In the genomic region with DNA sequence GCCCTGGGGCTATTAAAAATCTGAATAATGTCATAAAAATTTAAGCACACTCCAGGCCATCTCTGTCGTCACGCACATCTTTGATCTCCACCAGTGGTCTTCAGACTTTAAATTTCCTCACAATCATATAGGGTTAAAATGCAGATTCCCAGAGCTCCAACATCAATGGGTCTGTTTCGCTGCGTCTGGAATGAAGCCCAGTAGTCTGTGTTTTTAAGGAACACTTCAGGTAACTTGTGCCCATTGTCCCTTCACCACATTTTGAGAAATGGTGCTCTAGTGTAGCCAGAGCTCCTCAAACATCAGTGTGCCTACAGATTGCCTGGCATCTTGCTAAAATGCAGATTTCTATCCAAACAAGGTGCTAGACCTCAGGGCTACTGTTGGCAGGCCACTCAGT, we compare ENCODE assay signal across 21 cellular contexts. TPM values are rescaled to one million over a fixed set of nuclear protein-coding genes. Genes with fewer than 3 reads are reported as not detected.
DNase-seq lines count a peak whose midpoint lies in the region; ATAC-seq and TF ChIP-seq lines count a peak whose summit lies in the region.
"Had no signal": no experiment of that assay in that cellular context is flagged by ENCODE, and none has a peak within 500 bp of the region (broad histone marks: within the 10 kb centered on the region; RNA-seq: fewer than 3 reads in every experiment).

No MANE protein-coding gene starts in this region.

- peaks cover 43% of the 10 kb centered on the region for H3K4me1 Mint-ChIP-seq in mesothelial cell of epicardium
- H3K4me1 Mint-ChIP-seq in activated naive CD8-positive, alpha-beta T cell treated with anti-CD3 and anti-CD28 coated beads for 36 hours: no peaks in the 10 kb centered on the region
- H3K4me1 Mint-ChIP-seq: CD4-positive, CD25-positive, alpha-beta regulatory T cell had no signal

- no peak overlapping the region for H3K4me3 ChIP-seq in heart right ventricle
- no peak overlapping the region for H3K4me3 ChIP-seq in endocrine pancreas (ENCODE audit: control insufficient read depth, insufficient read depth, low read length)
- H3K4me3 ChIP-seq: BLaER1, PC-9 had no signal

- intact Hi-C loops in heart right ventricle (cut with DNase I): loop anchor here in 1 of 10 donors (10.0 kb wide), 1 partner anchor 68 kb away; no protein-coding TSS in a partner anchor
- intact Hi-C loops in Right ventricle myocardium superior (cut with DNase I): no loop called here

- H3K4me1 ChIP-seq in heart right ventricle (peaks cover 5 to 83% (median 60%) of the 10 kb centered on the region in 9 donors), endocrine pancreas (ENCODE audit: control insufficient read depth, insufficient read depth, low read length) (peaks cover 17% of the 10 kb centered on the region)
- H3K4me1 ChIP-seq: BLaER1 had no signal

- no peaks in the 10 kb centered on the region for H3K27me3 ChIP-seq in heart right ventricle
- no peaks in the 10 kb centered on the region for H3K27me3 ChIP-seq in endocrine pancreas (ENCODE audit: control insufficient read depth, insufficient read depth, low read length)
- H3K27me3 ChIP-seq: BLaER1 had no signal

- H3K36me3 ChIP-seq in heart right ventricle (no peaks in the 10 kb centered on the region), endocrine pancreas (ENCODE audit: control insufficient read depth, insufficient read depth, low read length) (no peaks in the 10 kb centered on the region)
- H3K36me3 ChIP-seq: BLaER1 had no signal

- H3K27ac Mint-ChIP-seq in mesothelial cell of epicardium: peak overlapping the region; percentile 19
- no peak overlapping the region for H3K27ac Mint-ChIP-seq in activated naive CD8-positive, alpha-beta T cell treated with anti-CD3 and anti-CD28 coated beads for 36 hours
- H3K27ac Mint-ChIP-seq: CD4-positive, CD25-positive, alpha-beta regulatory T cell had no signal

- H3K9me3 Mint-ChIP-seq in mesothelial cell of epicardium: no peaks in the 10 kb centered on the region
- H3K9me3 Mint-ChIP-seq in activated naive CD8-positive, alpha-beta T cell treated with anti-CD3 and anti-CD28 coated beads for 36 hours: no peaks in the 10 kb centered on the region

- WGBS in heart right ventricle, 2 donors: 57 to 73% methylated on average over 4 of the region's 4 CpGs

- H3K9ac ChIP-seq in endocrine pancreas (ENCODE audit: control insufficient read depth, insufficient read depth, low read length): peak overlapping the region; percentile 5
- H3K9ac ChIP-seq: BLaER1 had no signal

- in situ Hi-C loops in ACHN (cut with HindIII; ENCODE audit: low pct_ligation_motif_present, low pct_unique_long_range_greater_than_20kb, low sequenced_read_pairs): no loop called here

- DNase-seq in heart right ventricle (no peak), Right ventricle myocardium superior (no peak), mesothelial cell of epicardium (ENCODE audit: low spot score in 2 of 2, unreplicated experiment in 2 of 2) (no peak), superior temporal gyrus (ENCODE audit: extremely low spot score) (no peak), ACHN (no peak)
- DNase-seq in activated naive CD8-positive, alpha-beta T cell treated with anti-CD3 and anti-CD28 coated beads for 36 hours: no peak
- DNase-seq: CD4-positive, CD25-positive, alpha-beta regulatory T cell; DMS153; DND-41; HCEC 1CT; NCI-H1048; NCI-H1694 treated with DMSO at 0.1 percent for 48 hours; NCI-H2227 treated with DMSO at 0.1 percent for 48 hours; NCI-H526 treated with DMSO at 0.1 percent for 48 hours; PC-9; RPMI8226; SHP77 treated with DMSO at 0.1 percent for 48 hours had no signal

- peaks cover 4% of the 10 kb centered on the region for H3K36me3 Mint-ChIP-seq in mesothelial cell of epicardium
- no peaks in the 10 kb centered on the region for H3K36me3 Mint-ChIP-seq in activated naive CD8-positive, alpha-beta T cell treated with anti-CD3 and anti-CD28 coated beads for 36 hours
- H3K36me3 Mint-ChIP-seq: CD4-positive, CD25-positive, alpha-beta regulatory T cell had no signal

- peak overlapping the region; percentile 14 to 88 (median 82) for H3K27ac ChIP-seq in heart right ventricle
- H3K27ac ChIP-seq: BLaER1, HL-60, PC-9 had no signal

- H3K27me3 Mint-ChIP-seq in mesothelial cell of epicardium (ENCODE audit: low read depth): no peaks in the 10 kb centered on the region
- peaks cover 20% of the 10 kb centered on the region for H3K27me3 Mint-ChIP-seq in activated naive CD8-positive, alpha-beta T cell treated with anti-CD3 and anti-CD28 coated beads for 36 hours

- no peak overlapping the region for H3K4me3 Mint-ChIP-seq in mesothelial cell of epicardium
- H3K4me3 Mint-ChIP-seq in activated naive CD8-positive, alpha-beta T cell treated with anti-CD3 and anti-CD28 coated beads for 36 hours: no peak overlapping the region
- H3K4me3 Mint-ChIP-seq: CD4-positive, CD25-positive, alpha-beta regulatory T cell had no signal

- no peak for ATAC-seq in heart right ventricle
- no peak for ATAC-seq in Right ventricle myocardium superior (ENCODE audit: poor library complexity)

- TF ChIP-seq CTCF in heart right ventricle (IDR thresholded peaks at IDR 0.05) (no peak), mesothelial cell of epicardium (IDR thresholded peaks at IDR 0.05; ENCODE audit: unreplicated experiment) (no peak)

- H3K9me3 ChIP-seq in heart right ventricle (no peaks in the 10 kb centered on the region), endocrine pancreas (ENCODE audit: control insufficient read depth, low read length) (no peaks in the 10 kb centered on the region)
- H3K9me3 ChIP-seq: BLaER1 had no signal

RNA-seq across cellular contexts. Expression of gene SEMA6D, which starts 9.8 kb away (rescaled TPM):
- total RNA-seq in heart right ventricle (10 to 100 TPM in 7 of 10 donors, 1 to 10 TPM in 3; 4.6 to 20.1 (median 12.9) TPM), Right ventricle myocardium superior (16.5 TPM), mesothelial cell of epicardium (52.0 to 58.3 TPM (median 54.3 TPM) in 3 replicates)
- polyA plus RNA-seq in heart right ventricle: 1 to 10 TPM; 1.4 to 7.3 TPM
- not detected for total RNA-seq in activated naive CD8-positive, alpha-beta T cell treated with anti-CD3 and anti-CD28 coated beads for 36 hours
- total RNA-seq: A172; CD4-positive, CD25-positive, alpha-beta regulatory T cell; PC-9 had no signal
- polyA plus RNA-seq: CD4-positive, CD25-positive, alpha-beta regulatory T cell had no signal

Comparison
In these comparisons a context has a peak if more than half of its experiments do, and no peak if none do; other contexts are left out.
1. RNA of gene SEMA6D, which starts 9.8 kb away (total RNA-seq): 52.0 to 58.3 TPM in mesothelial cell of epicardium, 16.5 TPM in Right ventricle myocardium superior (single experiment) and 4.6 to 20.1 TPM in heart right ventricle; not detected in activated naive CD8-positive, alpha-beta T cell treated with anti-CD3 and anti-CD28 coated beads for 36 hours; every median in the first group is over 4 times any median in the second.